In genomic region chr10:118383699-118384098, GRCh38 we compare ENCODE assay signal across 18 cellular contexts.
"Had no signal": no experiment of that assay in that cellular context is flagged by ENCODE, and none has a peak within 500 bp of the region (broad histone marks: within the 10 kb centered on the region; RNA-seq: fewer than 3 reads in every experiment).

No MANE protein-coding gene starts in this region.

- H3K27ac Mint-ChIP-seq: endodermal cell; natural killer cell; stimulated activated naive B cell treated with anti-CD40 and anti-IgM and Interleukin-4, amounts not matched to agents 10 μg/mL and 1 μg/mL and 100 μg/mL, for 72 hours; stimulated activated naive CD8-positive, alpha-beta T cell treated with anti-CD3 and anti-CD28 coated beads, Interleukin-15, amount 100 ng/mL, for 72 hours had no signal

- H3K9me3 Mint-ChIP-seq: endodermal cell; natural killer cell; neural crest cell; stimulated activated naive B cell treated with anti-CD40 and anti-IgM and Interleukin-4, amounts not matched to agents 10 μg/mL and 1 μg/mL and 100 μg/mL, for 72 hours; stimulated activated naive CD8-positive, alpha-beta T cell treated with anti-CD3 and anti-CD28 coated beads, Interleukin-15, amount 100 ng/mL, for 72 hours had no signal

- H3K4me1 Mint-ChIP-seq: natural killer cell; neural crest cell; stimulated activated naive CD8-positive, alpha-beta T cell treated with anti-CD3 and anti-CD28 coated beads, Interleukin-15, amount 100 ng/mL, for 72 hours had no signal

- H3K9me3 ChIP-seq: thoracic aorta, transverse colon had no signal

- H3K4me3 ChIP-seq: coronary artery, heart left ventricle, thoracic aorta, transverse colon had no signal

- H3K4me3 Mint-ChIP-seq: endodermal cell; natural killer cell; neural crest cell; stimulated activated naive B cell treated with anti-CD40 and anti-IgM and Interleukin-4, amounts not matched to agents 10 μg/mL and 1 μg/mL and 100 μg/mL, for 72 hours; stimulated activated naive CD8-positive, alpha-beta T cell treated with anti-CD3 and anti-CD28 coated beads, Interleukin-15, amount 100 ng/mL, for 72 hours had no signal

- H3K27ac ChIP-seq: coronary artery, heart left ventricle, thoracic aorta, transverse colon had no signal

- H3K4me1 ChIP-seq: heart left ventricle, transverse colon had no signal

- H3K36me3 Mint-ChIP-seq: natural killer cell; stimulated activated naive B cell treated with anti-CD40 and anti-IgM and Interleukin-4, amounts not matched to agents 10 μg/mL and 1 μg/mL and 100 μg/mL, for 72 hours had no signal

- DNase-seq: effector CD4-positive, alpha-beta T cell; endodermal cell; foreskin melanocyte; heart left ventricle; hippocampal formation; left colon; mammary epithelial cell; natural killer cell; posterior cingulate gyrus; stimulated activated CD4-positive, alpha-beta T cell treated with anti-CD3 and anti-CD28 coated beads, Interleukin-2, amount 100 ng/mL, for 24 hours; stimulated activated CD4-positive, alpha-beta T cell treated with anti-CD3 and anti-CD28 coated beads, Interleukin-4, amount 100 ng/mL, for 4 hours; stimulated activated naive B cell treated with anti-CD40 and anti-IgM and Interleukin-4, amounts not matched to agents 10 μg/mL and 1 μg/mL and 100 μg/mL, for 72 hours; stimulated activated naive CD8-positive, alpha-beta T cell treated with anti-CD3 and anti-CD28 coated beads, Interleukin-15, amount 100 ng/mL, for 72 hours; transverse colon had no signal

- ATAC-seq: heart left ventricle; left colon; natural killer cell; sciatic nerve; stimulated activated naive CD8-positive, alpha-beta T cell treated with anti-CD3 and anti-CD28 coated beads, Interleukin-15, amount 100 ng/mL, for 72 hours had no signal

- H3K36me3 ChIP-seq: heart left ventricle, thoracic aorta, transverse colon had no signal
